ENCODE assay signal across 16 cellular contexts in genomic region chr11:92702037-92702436, GRCh38.
"Had no signal": no experiment of that assay in that cellular context is flagged by ENCODE, and none has a peak within 500 bp of the region (broad histone marks: within the 10 kb centered on the region; RNA-seq: fewer than 3 reads in every experiment).

No MANE protein-coding gene starts in this region.

- H3K36me3 ChIP-seq: adrenal gland, esophagus squamous epithelium, heart left ventricle, sigmoid colon, stomach, thoracic aorta had no signal

- H3K4me3 ChIP-seq: adrenal gland, body of pancreas, coronary artery, esophagus squamous epithelium, heart left ventricle, sigmoid colon, stomach, thoracic aorta had no signal

- H3K9me3 ChIP-seq: adrenal gland, body of pancreas, esophagus squamous epithelium, heart left ventricle, sigmoid colon, stomach, thoracic aorta had no signal

- ATAC-seq: activated CD4-positive, alpha-beta T cell treated with anti-CD3 and anti-CD28 coated beads for 36 hours; activated T-cell treated with anti-CD3 and anti-CD28 coated beads, Interleukin-2, amount 50 U/mL, for 4 hours; body of pancreas; heart left ventricle; naive thymus-derived CD4-positive, alpha-beta T cell; T-helper 17 cell had no signal

- H3K27me3 ChIP-seq: adrenal gland, body of pancreas, esophagus squamous epithelium, heart left ventricle, sigmoid colon, stomach had no signal

- H3K4me1 ChIP-seq: adrenal gland, body of pancreas, esophagus squamous epithelium, parathyroid adenoma had no signal

- DNase-seq: activated CD4-positive, alpha-beta memory T cell treated with anti-CD3 and anti-CD28 coated beads, Interleukin-2, amount 10 ng/mL, durations not matched to agents 7 days and 5 days; activated CD4-positive, alpha-beta T cell treated with anti-CD3 and anti-CD28 coated beads for 36 hours; activated effector memory CD4-positive, alpha-beta T cell treated with Interleukin-2 at 50 U/mL for 16 hours; activated T-cell treated with anti-CD3 and anti-CD28 coated beads, Interleukin-2, amount 50 U/mL, for 4 hours; adrenal gland; body of pancreas; esophagus squamous epithelium; heart left ventricle; naive thymus-derived CD4-positive, alpha-beta T cell; sigmoid colon; stimulated activated CD4-positive, alpha-beta T cell treated with anti-CD3 and anti-CD28 coated beads, Interleukin-2, amount 100 ng/mL, for 24 hours; stomach; T-helper 17 cell had no signal

- H3K27ac ChIP-seq: adrenal gland, body of pancreas, coronary artery, esophagus squamous epithelium, heart left ventricle, parathyroid adenoma, sigmoid colon, stomach, thoracic aorta had no signal
